Comparison of ENCODE assay signal across 14 cellular contexts in the genomic region with DNA sequence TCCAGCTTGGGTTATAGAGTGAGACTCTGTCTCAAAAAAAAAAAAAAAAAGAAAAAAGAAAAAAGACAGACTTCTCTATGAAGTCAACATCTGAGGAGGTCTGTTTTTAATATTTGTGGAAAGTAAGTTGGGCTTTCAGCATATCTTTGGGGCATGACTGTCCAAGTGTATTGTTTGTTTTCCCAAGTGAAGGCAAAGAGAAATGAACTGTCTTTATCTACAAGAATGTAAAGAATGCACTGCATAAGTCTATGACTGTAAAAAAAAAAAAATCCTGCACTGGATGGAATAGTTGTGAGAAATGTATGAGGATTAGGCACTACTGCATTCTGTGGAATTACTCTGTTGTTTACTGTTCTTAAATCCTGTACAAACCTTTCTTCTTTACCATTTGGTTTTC. TPM values are rescaled to one million over a fixed set of nuclear protein-coding genes. Genes with fewer than 3 reads are reported as not detected.
A peak's percentile ranks its signal among the peaks of the same experiment; 100 is the strongest.
DNase-seq lines count a peak whose midpoint lies in the region; ATAC-seq, FAIRE-seq and TF ChIP-seq lines count a peak whose summit lies in the region.
"Had no signal": no experiment of that assay in that cellular context is flagged by ENCODE, and none has a peak within 500 bp of the region (broad histone marks: within the 10 kb centered on the region; RNA-seq: fewer than 3 reads in every experiment).

No MANE protein-coding gene starts in this region.

- FAIRE-seq in H54 (lab: Jason Lieb, UNC) = peak; percentile 88

- peaks cover 43% of the 10 kb centered on the region for H3K4me1 Mint-ChIP-seq in type B pancreatic cell (ENCODE audit: unreplicated experiment)

- DNase-seq in H54 (ENCODE audit: insufficient read length, low spot score) (peak; percentile 42), amniotic epithelial cell (ENCODE audit: low read depth) (peak; percentile 96), foreskin melanocyte (peak; percentile 87), type B pancreatic cell (ENCODE audit: extremely low spot score, unreplicated experiment) (no peak), NCI-H774 (lab: John Stamatoyannopoulos, UW) (no peak), NCI-H2029 treated with DMSO at 0.1 percent for 48 hours (lab: John Stamatoyannopoulos, UW) (no peak)
- DNase-seq: adrenal gland, DMS79 treated with DMSO at 0.1 percent for 48 hours, NCI-H187 treated with DMSO at 0.1 percent for 48 hours had no signal

- ATAC-seq in HG03460 (IDR thresholded peaks at IDR 0.05; ENCODE audit: unreplicated experiment) = no peak
- ATAC-seq: sciatic nerve had no signal

- peak overlapping the region; percentile 15 for H3K27ac Mint-ChIP-seq in type B pancreatic cell
- H3K27ac Mint-ChIP-seq: IgD-negative memory B cell had no signal

- H3K36me3 Mint-ChIP-seq in type B pancreatic cell = peaks cover 3% of the 10 kb centered on the region
- H3K36me3 Mint-ChIP-seq: IgD-negative memory B cell had no signal

- H3K9me3 Mint-ChIP-seq in type B pancreatic cell = peaks cover 5% of the 10 kb centered on the region

- no peak for TF ChIP-seq POLR2A in H54 (IDR thresholded peaks at IDR 0.05; ENCODE audit: low read depth, low read length)

- no peaks in the 10 kb centered on the region for H3K27me3 Mint-ChIP-seq in type B pancreatic cell

- no peak for TF ChIP-seq CTCF in type B pancreatic cell (conservative IDR thresholded peaks at IDR 0.05)

- H3K4me3 Mint-ChIP-seq in type B pancreatic cell = no peak overlapping the region
- H3K4me3 Mint-ChIP-seq: IgD-negative memory B cell had no signal

RNA-seq across cellular contexts. Expression of a gene that starts 45.6 kb away (rescaled TPM):
- total RNA-seq in type B pancreatic cell (ENCODE audit: low replicate concordance) = 2.9 and 3.8 TPM in 2 replicates
- total RNA-seq: glomerular endothelial cell, sciatic nerve, urinary bladder had no signal

RNA-seq across cellular contexts. Expression of a gene that starts 47.9 kb away (rescaled TPM):
- total RNA-seq in type B pancreatic cell (ENCODE audit: low replicate concordance) = 119 and 149 TPM in 2 replicates

Comparison
In these comparisons a context has a peak if more than half of its experiments do, and no peak if none do; other contexts are left out.
1. DNase-seq: peak in H54 (single experiment), amniotic epithelial cell (single experiment) and foreskin melanocyte (single experiment); none in type B pancreatic cell (single experiment), NCI-H774 (single experiment) and NCI-H2029 treated with DMSO at 0.1 percent for 48 hours (single experiment).